Comparison of ENCODE assay signal across 7 cellular contexts in genomic region chr9:124835026-124835501, GRCh38. TPM values are rescaled to one million over a fixed set of nuclear protein-coding genes. Genes with fewer than 3 reads are reported as not detected.
A peak's percentile ranks its signal among the peaks of the same experiment; 100 is the strongest.
DNase-seq lines count a peak whose midpoint lies in the region; ATAC-seq, FAIRE-seq and TF ChIP-seq lines count a peak whose summit lies in the region.
"Had no signal": no experiment of that assay in that cellular context is flagged by ENCODE, and none has a peak within 500 bp of the region (broad histone marks: within the 10 kb centered on the region; RNA-seq: fewer than 3 reads in every experiment).

No MANE protein-coding gene starts in this region.

- H3K9me3 ChIP-seq in GM12878 (replicated peaks; ENCODE audit: control insufficient read depth, insufficient read depth, low read length) = no peaks in the 10 kb centered on the region

- H3K9ac ChIP-seq in GM12878 (ENCODE audit: control insufficient read depth, insufficient read depth, low read length) = no peak overlapping the region

- H2AFZ ChIP-seq in GM12878 (ENCODE audit: control insufficient read depth, low read depth, low read length) = no peak overlapping the region

- no peaks in the 10 kb centered on the region for H3K27me3 ChIP-seq in GM12878 (replicated peaks in 1 of 2; ENCODE audit: control insufficient read depth in 2 of 2, insufficient read depth in 2 of 2, low read length in 1 of 2)

- H3K27ac Mint-ChIP-seq in osteocyte (ENCODE audit: unreplicated experiment) = peak overlapping the region; percentile 77

- TF ChIP-seq CTCF in GM12878 (IDR thresholded peaks at IDR 0.05 in 2 of 3, conservative IDR thresholded peaks at IDR 0.05 in 1 of 3; ENCODE audit: control insufficient read depth in 2 of 3, extremely low read depth in 1 of 3, insufficient read depth in 1 of 3, low read depth in 3 of 3, low read length in 3 of 3) = no peak
- no peak for TF ChIP-seq CTCF in osteocyte (IDR thresholded peaks at IDR 0.05)

- DNase-seq in LHCN-M2 (ENCODE audit: low read depth) = peak; percentile 68
- DNase-seq in GM12878 (ENCODE audit: low read depth, low spot score) = no peak
- peak; percentile 93 for DNase-seq in osteocyte (ENCODE audit: extremely low spot score, unreplicated experiment)
- no peak for DNase-seq in OCI-M2 (lab: John Stamatoyannopoulos, UW; ENCODE audit: unreplicated experiment)

- ATAC-seq in GM12878 (no peak), GM21528 (IDR thresholded peaks at IDR 0.05; ENCODE audit: low FRiP score, unreplicated experiment) (no peak), GM21526 (IDR thresholded peaks at IDR 0.05; ENCODE audit: low FRiP score, unreplicated experiment) (no peak)

- no peak overlapping the region for H3K4me3 Mint-ChIP-seq in osteocyte (ENCODE audit: unreplicated experiment)

- H4K20me1 ChIP-seq in GM12878 (ENCODE audit: control insufficient read depth, insufficient read depth) = no peaks in the 10 kb centered on the region

- no peaks in the 10 kb centered on the region; the same call in 1 of the 2 replicates for H3K4me1 ChIP-seq in GM12878 (ENCODE audit: control insufficient read depth, insufficient read depth, low read length)

- in situ Hi-C loops in GM12878 (cut with MboI) = no loop called here

- SMC1A ChIA-PET in GM12878 (lab: Charles Lee; ENCODE audit: uncharacterized antibody, unreplicated experiment) = no interaction called here

- intact Hi-C loops in GM12878 (cut with micrococcal nuclease; ENCODE audit: unreplicated experiment) = no loop called here

- H3K36me3 Mint-ChIP-seq in osteocyte (ENCODE audit: unreplicated experiment) = no peaks in the 10 kb centered on the region

- CTCF ChIA-PET in GM12878 (lab: Yijun Ruan, JAX) = interaction anchor here (0.7 to 3.5 kb wide), 7 partner anchors 16 to 62 kb away, joined by 3 to 16 read pairs (median 3); partner anchors contain the start of gene WDR38

- no peak for FAIRE-seq in GM12878 (lab: Jason Lieb, UNC)

- RAD21 ChIA-PET in GM12878 (lab: Charles Lee; ENCODE audit: unreplicated experiment) = no interaction called here

- POLR2A ChIA-PET in GM12878 (lab: Charles Lee) = interaction anchor here (0.5 to 0.7 kb wide), 2 partner anchors 18 to 51 kb away, joined by 3 read pairs; no protein-coding TSS in a partner anchor

- H3K4me2 ChIP-seq in GM12878 (ENCODE audit: control insufficient read depth, insufficient read depth) = no peak overlapping the region

- H3K27me3 Mint-ChIP-seq in osteocyte (ENCODE audit: unreplicated experiment) = no peaks in the 10 kb centered on the region

- no peak overlapping the region for H3K27ac ChIP-seq in GM12878 (ENCODE audit: control insufficient read depth, insufficient read depth)

- 59% methylated on average over 13 of the region's 13 CpGs for WGBS in GM12878 (ENCODE audit: insufficient coverage, insufficient replicate concordance, low lambda C conversion rate, missing lambda C conversion rate)

- no peaks in the 10 kb centered on the region for H3K36me3 ChIP-seq in GM12878 (ENCODE audit: control insufficient read depth in 2 of 2, insufficient read depth in 2 of 2, low read length in 1 of 2)

- no peak for TF ChIP-seq POLR2A in GM12878 (IDR thresholded peaks at IDR 0.05; ENCODE audit: low read depth, low read length)

- TF ChIP-seq RAD21 in GM12878 (IDR thresholded peaks at IDR 0.05; ENCODE audit: insufficient read depth, low read depth, low read length) = no peak

- no TSS peak for BruUV-seq in GM12878 (replicated peaks; lab: Mats Ljungman, UMichigan)

- no peak overlapping the region for H3K4me3 ChIP-seq in GM12878
- H3K4me3 ChIP-seq: skin epidermis had no signal

- no peaks in the 10 kb centered on the region for H3K79me2 ChIP-seq in GM12878 (ENCODE audit: control insufficient read depth, insufficient read depth, low read length)

- no peak for TF ChIP-seq EP300 in GM12878 (IDR thresholded peaks at IDR 0.05; ENCODE audit: borderline replicate concordance in 1 of 2, control insufficient read depth in 1 of 2, low read depth in 2 of 2, low read length in 2 of 2)

- H3K9me3 Mint-ChIP-seq in osteocyte (ENCODE audit: unreplicated experiment) = no peaks in the 10 kb centered on the region

- peaks cover 32% of the 10 kb centered on the region for H3K4me1 Mint-ChIP-seq in osteocyte (ENCODE audit: unreplicated experiment)

RNA-seq across cellular contexts. Expression of gene WDR38, which starts 18.2 kb away (rescaled TPM):
- total RNA-seq in LHCN-M2 (2014; rRNA removed) (not detected in 2 replicates), GM12878 (2014; rRNA removed) (not detected in 2 replicates), GM12878 (2014; rRNA removed; fragmentation: Illumina TruSeq; extraction: Trizol) (not detected in 2 replicates), GM12878 (2021) (not detected in 2 replicates), osteocyte (not detected in 2 replicates)
- polyA plus RNA-seq in LHCN-M2 (2012) = not detected
- not detected in 2 replicates for total RNA-seq in GM12878 (2013; cell fraction: nucleolus; rRNA removed)
- not detected for polyA plus RNA-seq in GM12878 (2011; ENCODE audit: low read depth)
- polyA plus RNA-seq in GM12878 (2011; rRNA removed) (not detected in 2 replicates), GM12878 (2014; fragmentation: Illumina TruSeq; extraction: Trizol) (not detected in 2 replicates), GM12878 (2014; fragmentation: Nextera tagmentation; extraction: Ambion mirVana) (not detected), GM12878 (2014; rRNA removed) (not detected in 2 replicates), GM12878 (2016; fragmentation: Nextera tagmentation; extraction: Ambion mirVana) (not detected)
- polyA plus RNA-seq in GM12878 (2011; cell fraction: cytosol; rRNA removed) = not detected in 2 replicates
- polyA plus RNA-seq in GM12878 (2011; cell fraction: nucleus; rRNA removed) = not detected in 2 replicates
- polyA plus RNA-seq in GM12878 (2012) = not detected in 2 replicates
- not detected in 2 replicates for polyA minus RNA-seq in GM12878 (2011; rRNA and poly(A)+ RNA removed)
- not detected in 2 replicates for polyA minus RNA-seq in GM12878 (2011; cell fraction: cytosol; rRNA and poly(A)+ RNA removed)
- polyA minus RNA-seq in GM12878 (2011; cell fraction: nucleus; rRNA and poly(A)+ RNA removed) = not detected in 2 replicates

RNA-seq across cellular contexts. Expression of gene RPL35, which starts 26.7 kb away (rescaled TPM):
- total RNA-seq in LHCN-M2 (2014; rRNA removed) (2,204 and 2,858 TPM in 2 replicates), GM12878 (2014; rRNA removed) (4,617 and 5,922 TPM in 2 replicates), GM12878 (2014; rRNA removed; fragmentation: Illumina TruSeq; extraction: Trizol) (3,907 and 4,081 TPM in 2 replicates), GM12878 (2021) (2,572 and 2,695 TPM in 2 replicates), osteocyte (885 and 912 TPM in 2 replicates)
- 3,257 TPM for polyA plus RNA-seq in LHCN-M2 (2012)
- 241 and 243 TPM in 2 replicates for total RNA-seq in GM12878 (2013; cell fraction: nucleolus; rRNA removed)
- polyA plus RNA-seq in GM12878 (2011; ENCODE audit: low read depth) = 8,256 TPM
- polyA plus RNA-seq in GM12878 (2011; rRNA removed) (1,958 and 3,572 TPM in 2 replicates), GM12878 (2014; fragmentation: Illumina TruSeq; extraction: Trizol) (1,263 and 3,648 TPM in 2 replicates), GM12878 (2014; fragmentation: Nextera tagmentation; extraction: Ambion mirVana) (1,000 to 10,000 TPM; 5,281 to 6,300 TPM), GM12878 (2014; rRNA removed) (5,524 and 8,197 TPM in 2 replicates), GM12878 (2016; fragmentation: Nextera tagmentation; extraction: Ambion mirVana) (1,000 to 10,000 TPM; 2,862 to 2,907 TPM)
- polyA plus RNA-seq in GM12878 (2011; cell fraction: cytosol; rRNA removed) = 3,518 and 4,273 TPM in 2 replicates
- polyA plus RNA-seq in GM12878 (2011; cell fraction: nucleus; rRNA removed) = 2,765 and 2,930 TPM in 2 replicates
- 4,228 and 5,722 TPM in 2 replicates for polyA plus RNA-seq in GM12878 (2012)
- polyA minus RNA-seq in GM12878 (2011; rRNA and poly(A)+ RNA removed) = 257 and 484 TPM in 2 replicates
- polyA minus RNA-seq in GM12878 (2011; cell fraction: cytosol; rRNA and poly(A)+ RNA removed) = 235 and 251 TPM in 2 replicates
- 161 and 224 TPM in 2 replicates for polyA minus RNA-seq in GM12878 (2011; cell fraction: nucleus; rRNA and poly(A)+ RNA removed)

RNA-seq across cellular contexts. Expression of gene ARPC5L, which starts 26.9 kb away (rescaled TPM):
- 37.6 and 39.0 TPM in 2 replicates for total RNA-seq in LHCN-M2 (2014; rRNA removed)
- 45.8 TPM for polyA plus RNA-seq in LHCN-M2 (2012)
- 19.5 and 22.2 TPM in 2 replicates for total RNA-seq in GM12878 (2013; cell fraction: nucleolus; rRNA removed)
- total RNA-seq in GM12878 (2014; rRNA removed) = 62.2 and 63.9 TPM in 2 replicates
- total RNA-seq in GM12878 (2014; rRNA removed; fragmentation: Illumina TruSeq; extraction: Trizol) = 84.4 and 90.1 TPM in 2 replicates
- total RNA-seq in GM12878 (2021) = 93.0 and 98.4 TPM in 2 replicates
- 99.7 TPM for polyA plus RNA-seq in GM12878 (2011; ENCODE audit: low read depth)
- 110 and 123 TPM in 2 replicates for polyA plus RNA-seq in GM12878 (2011; rRNA removed)
- polyA plus RNA-seq in GM12878 (2011; cell fraction: cytosol; rRNA removed) = 64.1 and 80.8 TPM in 2 replicates
- 44.1 and 61.9 TPM in 2 replicates for polyA plus RNA-seq in GM12878 (2011; cell fraction: nucleus; rRNA removed)
- polyA plus RNA-seq in GM12878 (2012) = 75.2 and 105 TPM in 2 replicates
- 89.6 and 105 TPM in 2 replicates for polyA plus RNA-seq in GM12878 (2014; fragmentation: Illumina TruSeq; extraction: Trizol)
- 100 to 1,000 TPM in 1 of 2 experiments, 10 to 100 TPM in 1; 42.3 to 121 TPM for polyA plus RNA-seq in GM12878 (2014; fragmentation: Nextera tagmentation; extraction: Ambion mirVana)
- 149 and 150 TPM in 2 replicates for polyA plus RNA-seq in GM12878 (2014; rRNA removed)
- 100 to 1,000 TPM; 179 to 207 TPM for polyA plus RNA-seq in GM12878 (2016; fragmentation: Nextera tagmentation; extraction: Ambion mirVana)
- 34.7 and 36.9 TPM in 2 replicates for polyA minus RNA-seq in GM12878 (2011; rRNA and poly(A)+ RNA removed)
- 17.0 and 20.1 TPM in 2 replicates for polyA minus RNA-seq in GM12878 (2011; cell fraction: cytosol; rRNA and poly(A)+ RNA removed)
- 10.4 and 23.5 TPM in 2 replicates for polyA minus RNA-seq in GM12878 (2011; cell fraction: nucleus; rRNA and poly(A)+ RNA removed)
- 22.5 and 22.8 TPM in 2 replicates for total RNA-seq in osteocyte

RNA-seq across cellular contexts. Expression of gene OLFML2A, which starts 58.1 kb away (rescaled TPM):
- total RNA-seq in LHCN-M2 (2014; rRNA removed) (6.2 and 14.2 TPM in 2 replicates), GM12878 (2014; rRNA removed) (0.05 and 0.06 TPM in 2 replicates), GM12878 (2014; rRNA removed; fragmentation: Illumina TruSeq; extraction: Trizol) (0.09 and 0.14 TPM in 2 replicates), GM12878 (2021) (0.10 and 0.27 TPM in 2 replicates), osteocyte (146 and 169 TPM in 2 replicates)
- 10.2 TPM for polyA plus RNA-seq in LHCN-M2 (2012)
- 0.34 and 0.56 TPM in 2 replicates for total RNA-seq in GM12878 (2013; cell fraction: nucleolus; rRNA removed)
- 0.05 TPM for polyA plus RNA-seq in GM12878 (2011; ENCODE audit: low read depth)
- polyA plus RNA-seq in GM12878 (2011; rRNA removed) (not detected in 2 replicates), GM12878 (2014; fragmentation: Illumina TruSeq; extraction: Trizol) (0.06 and 0.10 TPM in 2 replicates), GM12878 (2014; fragmentation: Nextera tagmentation; extraction: Ambion mirVana) (under 1 TPM in 1 of 2 experiments, not detected in 1; 0.02 TPM), GM12878 (2014; rRNA removed) (0.13 and 0.16 TPM in 2 replicates), GM12878 (2016; fragmentation: Nextera tagmentation; extraction: Ambion mirVana) (not detected)
- polyA plus RNA-seq in GM12878 (2011; cell fraction: cytosol; rRNA removed) = 0.01 and 0.03 TPM in 2 replicates
- 0.03 and 0.04 TPM in 2 replicates for polyA plus RNA-seq in GM12878 (2011; cell fraction: nucleus; rRNA removed)
- 0.12 and 0.22 TPM in 2 replicates for polyA plus RNA-seq in GM12878 (2012)
- not detected in 2 replicates for polyA minus RNA-seq in GM12878 (2011; rRNA and poly(A)+ RNA removed)
- polyA minus RNA-seq in GM12878 (2011; cell fraction: cytosol; rRNA and poly(A)+ RNA removed) = not detected in 2 replicates
- not detected in 2 replicates for polyA minus RNA-seq in GM12878 (2011; cell fraction: nucleus; rRNA and poly(A)+ RNA removed)

Comparison
In these comparisons a context has a peak if more than half of its experiments do, and no peak if none do; other contexts are left out.
1. DNase-seq: peak in LHCN-M2 (single experiment) and osteocyte (single experiment); none in GM12878 (single experiment) and OCI-M2 (single experiment).